Comparison of ENCODE assay signal across 8 cellular contexts in genomic region chr7:517848-518629, GRCh38. TPM values are rescaled to one million over a fixed set of nuclear protein-coding genes. Genes with fewer than 3 reads are reported as not detected.
A peak's percentile ranks its signal among the peaks of the same experiment; 100 is the strongest.
DNase-seq lines count a peak whose midpoint lies in the region; ATAC-seq and TF ChIP-seq lines count a peak whose summit lies in the region.

No MANE protein-coding gene starts in this region.

- 1 to 2% methylated on average over 55 to 62 of the region's 67 CpGs for WGBS in lower leg skin, 2 donors

- peak overlapping the region; percentile 76 for H3K27ac ChIP-seq in SJCRH30

- no peaks in the 10 kb centered on the region for H3K9me3 Mint-ChIP-seq in stimulated activated naive CD8-positive, alpha-beta T cell treated with anti-CD3 and anti-CD28 coated beads, Interleukin-15, amount 100 ng/mL, for 72 hours

- peak overlapping the region; percentile 83 to 90 for H3K4me3 Mint-ChIP-seq in stimulated activated naive CD8-positive, alpha-beta T cell treated with anti-CD3 and anti-CD28 coated beads, Interleukin-15, amount 100 ng/mL, for 72 hours

- H3K27me3 ChIP-seq in SJCRH30 = no peaks in the 10 kb centered on the region

- H3K4me1 Mint-ChIP-seq in stimulated activated naive CD8-positive, alpha-beta T cell treated with anti-CD3 and anti-CD28 coated beads, Interleukin-15, amount 100 ng/mL, for 72 hours = peaks cover 46% of the 10 kb centered on the region

- H3K9me3 ChIP-seq in SJCRH30 (replicated peaks) = no peaks in the 10 kb centered on the region

- intact Hi-C loops in lower leg skin (cut with DNase I; ENCODE audit: low total_unique reads) = no loop called here

- H3K4me1 ChIP-seq in SJCRH30 = peaks cover 9% of the 10 kb centered on the region; the same call in 1 of the 2 replicates

- H3K27me3 Mint-ChIP-seq in stimulated activated naive CD8-positive, alpha-beta T cell treated with anti-CD3 and anti-CD28 coated beads, Interleukin-15, amount 100 ng/mL, for 72 hours = peaks cover 56% of the 10 kb centered on the region

- no peak for TF ChIP-seq CTCF in lower leg skin (IDR thresholded peaks at IDR 0.05)

- no peak overlapping the region for H3K27ac Mint-ChIP-seq in stimulated activated naive CD8-positive, alpha-beta T cell treated with anti-CD3 and anti-CD28 coated beads, Interleukin-15, amount 100 ng/mL, for 72 hours

- no peaks in the 10 kb centered on the region; the same call in 1 of the 2 replicates for H3K36me3 ChIP-seq in SJCRH30

- ATAC-seq in stimulated activated naive CD8-positive, alpha-beta T cell treated with anti-CD3 and anti-CD28 coated beads, Interleukin-15, amount 100 ng/mL, for 72 hours = no peak
- ATAC-seq in GM18511 (IDR thresholded peaks at IDR 0.05; ENCODE audit: unreplicated experiment) = no peak

- DNase-seq in DMS79 treated with DMSO at 0.1 percent for 48 hours (lab: John Stamatoyannopoulos, UW) (peak; percentile 33), DMS79 (lab: John Stamatoyannopoulos, UW) (no peak), SJCRH30 (peak; percentile 55 to 63), dermis blood vessel endothelial cell (peak; percentile 69), lower leg skin (ENCODE audit: low spot score in 2 of 2) (peak in 1 of 2 donors; percentile 45), NCI-H146 treated with DMSO at 0.1 percent for 48 hours (lab: John Stamatoyannopoulos, UW; ENCODE audit: unreplicated experiment) (no peak)
- no peak for DNase-seq in stimulated activated naive CD8-positive, alpha-beta T cell treated with anti-CD3 and anti-CD28 coated beads, Interleukin-15, amount 100 ng/mL, for 72 hours

- H3K4me3 ChIP-seq in SJCRH30 (peak overlapping the region; percentile 87), lower leg skin (ENCODE audit: low read depth, poor library complexity, severe bottlenecking) (peak overlapping the region; percentile 49)

- TF ChIP-seq POLR2A in lower leg skin (IDR thresholded peaks at IDR 0.05) = no peak

RNA-seq across cellular contexts. Expression of gene PDGFA, which starts 1.6 kb away (rescaled TPM):
- 26.9 and 31.6 TPM in 2 replicates for total RNA-seq in SJCRH30 (2014; rRNA removed; shearing (Covaris generic))
- total RNA-seq in dermis blood vessel endothelial cell (68.8 and 100 TPM in 2 replicates), lower leg skin (10 to 100 TPM; 13.0 to 27.0 (median 20.5) TPM)

Comparison
In these comparisons a context has a peak if more than half of its experiments do, and no peak if none do; other contexts are left out.
1. DNase-seq: peak in DMS79 treated with DMSO at 0.1 percent for 48 hours (single experiment), SJCRH30 (2 of 2) and dermis blood vessel endothelial cell (single experiment); none in DMS79 (single experiment), stimulated activated naive CD8-positive, alpha-beta T cell treated with anti-CD3 and anti-CD28 coated beads, Interleukin-15, amount 100 ng/mL, for 72 hours (0 of 2) and NCI-H146 treated with DMSO at 0.1 percent for 48 hours (single experiment).